In genomic region chr21:29073222-29074006, GRCh38 we compare ENCODE assay signal across 8 cellular contexts. TPM values are rescaled to one million over a fixed set of nuclear protein-coding genes. Genes with fewer than 3 reads are reported as not detected.
DNase-seq lines count a peak whose midpoint lies in the region; ATAC-seq, FAIRE-seq and TF ChIP-seq lines count a peak whose summit lies in the region.

TSS of gene CCT8 (minus strand) at chr21:29073648. CDS start at chr21:29073590, 58 bp downstream.

- peak within 1 kb of the TSS; percentile 97 to 100 (median 99) for H3K27ac Mint-ChIP-seq in naive thymus-derived CD8-positive, alpha-beta T cell

- H3K9me3 Mint-ChIP-seq in naive thymus-derived CD8-positive, alpha-beta T cell = no peaks in the 10 kb centered on the region

- H3K4me1 Mint-ChIP-seq in naive thymus-derived CD8-positive, alpha-beta T cell = peaks cover 27 to 80% (median 62%) of the 10 kb centered on the region in 4 donors

- no peaks in the 10 kb centered on the region for H3K9me2 ChIP-seq in Loucy (replicated peaks; ENCODE audit: low read depth, low read length)

- H3K9me3 ChIP-seq in Loucy (ENCODE audit: insufficient read depth, low read depth, low read length) = no peaks in the 10 kb centered on the region

- peak; percentile 88 to 90 for ATAC-seq in naive thymus-derived CD8-positive, alpha-beta T cell

- DNase-seq in EL (peak; percentile 100), H54 (ENCODE audit: insufficient read length, low spot score) (peak; percentile 93), fibroblast of mammary gland (ENCODE audit: low read depth) (peak; percentile 100)
- DNase-seq in activated T-helper 9 cell treated with anti-CD3 and anti-CD28 coated beads, Interleukin-2, amount 50 U/mL, for 16 hours (ENCODE audit: low read depth) = peak; percentile 98
- peak; percentile 92 to 100 (median 99) for DNase-seq in naive thymus-derived CD8-positive, alpha-beta T cell
- peak; percentile 92 to 98 (median 97) for DNase-seq in stimulated activated naive CD4-positive, alpha-beta T cell (lab: John Stamatoyannopoulos, UW)

- TF ChIP-seq POLR2A in H54 (IDR thresholded peaks at IDR 0.05; ENCODE audit: low read depth, low read length) = peak; percentile 94
- peak; percentile 93 for TF ChIP-seq POLR2A in Raji (IDR thresholded peaks at IDR 0.05; ENCODE audit: insufficient read depth, low read depth, low read length)

- TF ChIP-seq CTCF in Loucy (conservative IDR thresholded peaks at IDR 0.05; ENCODE audit: low read length) (no peak), fibroblast of mammary gland (conservative IDR thresholded peaks at IDR 0.05; ENCODE audit: control insufficient read depth, insufficient read depth, low read depth, low read length) (no peak)

- H3K79me2 ChIP-seq in Loucy (ENCODE audit: insufficient read depth, low read length) = peaks cover 53% of the 10 kb centered on the region

- H3F3A ChIP-seq in Loucy (ENCODE audit: low read depth) = 0 out of 2 replicates have a peak, but pooled peaks cover 7% of the 10 kb centered on the region

- H3K27me3 ChIP-seq in Loucy (ENCODE audit: insufficient read depth, low read length, poor library complexity, severe bottlenecking) = no peaks in the 10 kb centered on the region

- H3K4me2 ChIP-seq in Loucy (ENCODE audit: low read depth, low read length, poor library complexity, severe bottlenecking) = peak within 1 kb of the TSS; percentile 95

- H3K36me3 Mint-ChIP-seq in naive thymus-derived CD8-positive, alpha-beta T cell = peaks cover 0 to 32% (median 3%) of the 10 kb centered on the region in 3 donors

- peak within 1 kb of the TSS; percentile 97 to 100 (median 100) for H3K4me3 Mint-ChIP-seq in naive thymus-derived CD8-positive, alpha-beta T cell

- no peaks in the 10 kb centered on the region for H3K27me3 Mint-ChIP-seq in naive thymus-derived CD8-positive, alpha-beta T cell

- peaks cover 10% of the 10 kb centered on the region for H3K36me3 ChIP-seq in Loucy (ENCODE audit: insufficient read depth, low read length)

- POLR2A ChIA-PET in naive thymus-derived CD8-positive, alpha-beta T cell (lab: Charles Lee) = interaction anchor here (0.8 to 4.9 kb wide), 11 partner anchors 9 to 376 kb away, joined by 4 to 69 read pairs (median 9); partner anchors contain the start of genes BACH1, LTN1, RWDD2B and USP16

- H3K4me3 ChIP-seq in Loucy (ENCODE audit: low read length, poor library complexity, severe bottlenecking) (peak within 1 kb of the TSS; percentile 97), fibroblast of mammary gland (ENCODE audit: control insufficient read depth, low read depth, low read length) (peak within 1 kb of the TSS; percentile 99)

- peak; percentile 95 for FAIRE-seq in H54 (lab: Jason Lieb, UNC)

- H3K4me1 ChIP-seq in Loucy (ENCODE audit: insufficient read depth, low read length, poor library complexity, severe bottlenecking) = peaks cover 44% of the 10 kb centered on the region

- peak within 1 kb of the TSS; percentile 88 for H2AFZ ChIP-seq in Loucy (ENCODE audit: low read length)

- peak within 1 kb of the TSS; percentile 99 for H3K9ac ChIP-seq in Loucy (ENCODE audit: low read depth, low read length, poor library complexity, severe bottlenecking)

- peaks cover 49% of the 10 kb centered on the region for H4K20me1 ChIP-seq in Loucy (ENCODE audit: insufficient read depth, low read length, poor library complexity, severe bottlenecking)

RNA-seq across cellular contexts. Expression of gene CCT8, which starts in this region (rescaled TPM):
- total RNA-seq in naive thymus-derived CD8-positive, alpha-beta T cell = 100 to 1,000 TPM; 145 to 148 TPM
- 100 to 1,000 TPM; 130 to 182 (median 168) TPM for polyA plus RNA-seq in naive thymus-derived CD8-positive, alpha-beta T cell

Comparison
In these comparisons a context has a peak if more than half of its experiments do, and no peak if none do; other contexts are left out.
1. Peak in every context shown above with its lines: DNase-seq, ATAC-seq and H3K4me3 ChIP-seq.